16 cellular contexts compared by ENCODE assay signal in genomic region chr22:47920380-47920959, GRCh38.
DNase-seq lines count a peak whose midpoint lies in the region; ATAC-seq, FAIRE-seq and TF ChIP-seq lines count a peak whose summit lies in the region.
"Had no signal": no experiment of that assay in that cellular context is flagged by ENCODE, and none has a peak within 500 bp of the region (broad histone marks: within the 10 kb centered on the region; RNA-seq: fewer than 3 reads in every experiment).

No MANE protein-coding gene starts in this region.

- peak overlapping the region; percentile 42 for H3K27ac Mint-ChIP-seq in activated B cell treated with CpG ODN at 0.5 μM for 24 hours
- H3K27ac Mint-ChIP-seq in neural crest cell (ENCODE audit: unreplicated experiment) = peak overlapping the region; percentile 22
- no peak overlapping the region for H3K27ac Mint-ChIP-seq in MCF 10A (ENCODE audit: low read depth, unreplicated experiment)
- H3K27ac Mint-ChIP-seq in activated naive CD4-positive, alpha-beta T cell treated with anti-CD3 and anti-CD28 coated beads, Interleukin-2, amount 50 U/mL, for 72 hours = no peak overlapping the region
- H3K27ac Mint-ChIP-seq: B cell; CD8-positive, alpha-beta T cell; H9 had no signal

- no peak overlapping the region for H3K4me2 ChIP-seq in OCI-LY1 (ENCODE audit: low read length)
- H3K4me2 ChIP-seq: BLaER1 treated with 17β-estradiol and CSF1 and Interleukin-3, amounts not matched to agents 10 nM and 100 nM had no signal

- H3K9me3 Mint-ChIP-seq in activated B cell treated with CpG ODN at 0.5 μM for 24 hours (peaks cover 8% of the 10 kb centered on the region), neural crest cell (peaks cover 8% of the 10 kb centered on the region), MCF 10A (ENCODE audit: unreplicated experiment) (peaks cover 28% of the 10 kb centered on the region)
- peaks cover 0 to 4% of the 10 kb centered on the region in 2 donors for H3K9me3 Mint-ChIP-seq in activated naive CD4-positive, alpha-beta T cell treated with anti-CD3 and anti-CD28 coated beads, Interleukin-2, amount 50 U/mL, for 72 hours
- H3K9me3 Mint-ChIP-seq: CD8-positive, alpha-beta T cell had no signal

- peak; percentile 40 for FAIRE-seq in urothelium cell line (lab: Jason Lieb, UNC)
- FAIRE-seq: GM12878 had no signal

- no peaks in the 10 kb centered on the region for H3K9me3 ChIP-seq in OCI-LY1 (ENCODE audit: low read length)

- H2AFZ ChIP-seq in OCI-LY1 (ENCODE audit: low read length) = no peak overlapping the region

- BruUV-seq in MCF 10A (replicated peaks; lab: Mats Ljungman, UMichigan) = no TSS peak

- no peaks in the 10 kb centered on the region for H3K36me3 Mint-ChIP-seq in activated B cell treated with CpG ODN at 0.5 μM for 24 hours (ENCODE audit: low read depth)
- no peaks in the 10 kb centered on the region for H3K36me3 Mint-ChIP-seq in neural crest cell (ENCODE audit: low read depth)
- H3K36me3 Mint-ChIP-seq in MCF 10A (ENCODE audit: insufficient read depth, unreplicated experiment) = no peaks in the 10 kb centered on the region
- peaks cover 0 to 4% of the 10 kb centered on the region in 2 donors for H3K36me3 Mint-ChIP-seq in activated naive CD4-positive, alpha-beta T cell treated with anti-CD3 and anti-CD28 coated beads, Interleukin-2, amount 50 U/mL, for 72 hours
- H3K36me3 Mint-ChIP-seq: CD8-positive, alpha-beta T cell had no signal

- POLR2A ChIA-PET in activated B cell treated with CpG ODN at 0.5 μM for 24 hours (lab: Charles Lee) (no interaction called here), MCF 10A (lab: Yijun Ruan, JAX) (no interaction called here)

- no peaks in the 10 kb centered on the region for H3K27me3 ChIP-seq in OCI-LY1 (ENCODE audit: insufficient read depth, low read length)
- H3K27me3 ChIP-seq: BLaER1 treated with 17β-estradiol and CSF1 and Interleukin-3, amounts not matched to agents 10 nM and 100 nM had no signal

- H3K36me3 ChIP-seq in OCI-LY1 (ENCODE audit: insufficient read depth, low read length) = no peaks in the 10 kb centered on the region; the same call in 1 of the 2 replicates
- H3K36me3 ChIP-seq: BLaER1 treated with 17β-estradiol and CSF1 and Interleukin-3, amounts not matched to agents 10 nM and 100 nM had no signal

- DNase-seq in activated B cell treated with CpG ODN at 0.5 μM for 24 hours = no peak
- no peak for DNase-seq in neural crest cell (ENCODE audit: low read depth, low spot score)
- no peak for DNase-seq in urothelium cell line (ENCODE audit: low spot score)
- DNase-seq in stimulated activated naive CD8-positive, alpha-beta T cell treated with anti-CD3 and anti-CD28 coated beads, Interleukin-15, Interleukin-2, amounts not matched to agents 100 U/mL and 50 U/mL, for 24 hours = no peak
- DNase-seq in MCF 10A (ENCODE audit: unreplicated experiment) = no peak
- no peak for DNase-seq in activated naive CD4-positive, alpha-beta T cell treated with anti-CD3 and anti-CD28 coated beads, Interleukin-2, amount 50 U/mL, for 72 hours (ENCODE audit: low spot score in 2 of 2)
- DNase-seq: Calu3, DMS79 treated with DMSO at 0.1 percent for 48 hours, EL, GOT3, H9 had no signal

- H3K27ac ChIP-seq in OCI-LY1 (ENCODE audit: low read depth, low read length, poor library complexity, severe bottlenecking) = peak overlapping the region; percentile 100
- H3K27ac ChIP-seq: BLaER1 treated with 17β-estradiol and CSF1 and Interleukin-3, amounts not matched to agents 10 nM and 100 nM had no signal

- H3K4me3 Mint-ChIP-seq in activated B cell treated with CpG ODN at 0.5 μM for 24 hours = no peak overlapping the region
- no peak overlapping the region for H3K4me3 Mint-ChIP-seq in neural crest cell
- H3K4me3 Mint-ChIP-seq in MCF 10A (ENCODE audit: unreplicated experiment) = no peak overlapping the region
- H3K4me3 Mint-ChIP-seq: B cell; CD8-positive, alpha-beta T cell; H9 had no signal

- no peaks in the 10 kb centered on the region for H3K9me2 ChIP-seq in OCI-LY1 (ENCODE audit: low read depth, low read length)

- H3K79me2 ChIP-seq in OCI-LY1 (ENCODE audit: insufficient read depth, low read length) = no peaks in the 10 kb centered on the region

- H3K4me1 Mint-ChIP-seq in activated B cell treated with CpG ODN at 0.5 μM for 24 hours = peaks cover 32% of the 10 kb centered on the region
- peaks cover 21% of the 10 kb centered on the region for H3K4me1 Mint-ChIP-seq in neural crest cell
- H3K4me1 Mint-ChIP-seq in MCF 10A (ENCODE audit: insufficient read depth, unreplicated experiment) = no peaks in the 10 kb centered on the region
- H3K4me1 Mint-ChIP-seq: H9 had no signal

- no peak for TF ChIP-seq CTCF in OCI-LY1 (IDR thresholded peaks at IDR 0.05; ENCODE audit: low read length)
- TF ChIP-seq CTCF in activated B cell treated with CpG ODN at 0.5 μM for 24 hours (IDR thresholded peaks at IDR 0.05) = no peak
- no peak for TF ChIP-seq CTCF in neural crest cell (conservative IDR thresholded peaks at IDR 0.05)
- no peak for TF ChIP-seq CTCF in MCF 10A (IDR thresholded peaks at IDR 0.05; ENCODE audit: unreplicated experiment)

- no peak for ATAC-seq in activated B cell treated with CpG ODN at 0.5 μM for 24 hours (ENCODE audit: low read depth)
- no peak for ATAC-seq in stimulated activated naive CD8-positive, alpha-beta T cell treated with anti-CD3 and anti-CD28 coated beads, Interleukin-15, Interleukin-2, amounts not matched to agents 100 U/mL and 50 U/mL, for 24 hours
- no peak for ATAC-seq in activated naive CD4-positive, alpha-beta T cell treated with anti-CD3 and anti-CD28 coated beads, Interleukin-2, amount 50 U/mL, for 72 hours
- ATAC-seq: CD8-positive, alpha-beta T cell; GM12878 had no signal

- H3K9ac ChIP-seq in OCI-LY1 (ENCODE audit: low read length) = no peak overlapping the region; the same call in 1 of the 2 replicates
- H3K9ac ChIP-seq: BLaER1 treated with 17β-estradiol and CSF1 and Interleukin-3, amounts not matched to agents 10 nM and 100 nM had no signal

- peaks cover 66% of the 10 kb centered on the region for H3K4me1 ChIP-seq in OCI-LY1 (ENCODE audit: insufficient read depth, low read length, severe bottlenecking)

- no peaks in the 10 kb centered on the region for H3F3A ChIP-seq in OCI-LY1 (ENCODE audit: insufficient read depth, low read length)

- CTCF ChIA-PET in activated B cell treated with CpG ODN at 0.5 μM for 24 hours (lab: Charles Lee) = no interaction called here
- CTCF ChIA-PET in MCF 10A (lab: Yijun Ruan, JAX) = interaction anchor here (0.7 kb wide), 1 partner anchor 1075 kb away, joined by 3 read pairs; no protein-coding TSS in a partner anchor

- H3K27me3 Mint-ChIP-seq in activated B cell treated with CpG ODN at 0.5 μM for 24 hours (no peaks in the 10 kb centered on the region), neural crest cell (ENCODE audit: low read depth) (peaks cover 13% of the 10 kb centered on the region), MCF 10A (ENCODE audit: insufficient read depth, unreplicated experiment) (no peaks in the 10 kb centered on the region)

- H4K20me1 ChIP-seq in OCI-LY1 (ENCODE audit: insufficient read depth, low read length) = no peaks in the 10 kb centered on the region
- H4K20me1 ChIP-seq: BLaER1 treated with 17β-estradiol and CSF1 and Interleukin-3, amounts not matched to agents 10 nM and 100 nM had no signal

- intact Hi-C loops in activated B cell treated with CpG ODN at 0.5 μM for 24 hours (cut with micrococcal nuclease) = no loop called here
- intact Hi-C loops in MCF 10A (cut with micrococcal nuclease) = no loop called here

- no peak overlapping the region for H3K4me3 ChIP-seq in OCI-LY1 (ENCODE audit: low read depth, low read length, poor library complexity, severe bottlenecking)
- H3K4me3 ChIP-seq: BLaER1 treated with 17β-estradiol and CSF1 and Interleukin-3, amounts not matched to agents 10 nM and 100 nM; GM12878 had no signal

Comparison
In these comparisons a context has a peak if more than half of its experiments do, and no peak if none do; other contexts are left out.
1. H3K27ac Mint-ChIP-seq: peak in activated B cell treated with CpG ODN at 0.5 μM for 24 hours (single experiment) and neural crest cell (single experiment); none in MCF 10A (single experiment) and activated naive CD4-positive, alpha-beta T cell treated with anti-CD3 and anti-CD28 coated beads, Interleukin-2, amount 50 U/mL, for 72 hours (0 of 2).